In the genomic region with DNA sequence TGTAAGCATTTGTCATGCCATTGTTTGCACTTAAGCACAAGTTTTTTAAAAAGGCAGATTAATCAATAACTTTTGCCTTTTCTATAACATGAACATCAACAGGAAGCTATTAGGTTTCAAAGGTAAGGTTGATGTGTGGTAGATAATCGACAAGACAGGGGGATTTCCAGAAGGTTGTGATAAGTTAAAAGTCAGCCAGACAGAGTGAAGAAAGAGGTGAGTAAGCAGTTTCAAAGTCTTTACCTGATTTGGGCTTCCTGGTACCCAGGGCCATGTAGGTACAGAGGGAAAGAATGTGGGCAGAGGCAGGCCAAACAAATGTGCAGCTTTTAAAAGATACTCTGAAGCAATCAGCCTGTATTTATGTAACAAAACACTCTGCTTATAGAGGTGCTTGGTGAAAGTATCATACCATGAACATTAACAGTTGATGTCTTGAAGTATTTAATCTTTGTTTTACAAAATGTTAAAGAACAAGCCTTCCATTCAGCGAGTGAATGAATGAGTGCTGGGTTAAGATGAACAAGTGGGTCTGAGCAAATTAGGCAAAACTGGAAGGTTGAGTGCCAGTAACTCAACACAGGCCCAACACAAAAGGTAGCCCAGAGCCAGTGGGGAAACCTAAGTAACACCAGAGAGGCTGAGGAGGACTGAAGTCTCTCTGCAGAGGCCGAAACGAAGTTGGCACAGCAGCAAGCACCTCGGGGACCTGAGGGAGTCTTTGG, we compare ENCODE assay signal across 9 cellular contexts.
DNase-seq lines count a peak whose midpoint lies in the region; ATAC-seq and TF ChIP-seq lines count a peak whose summit lies in the region.
"Had no signal": no experiment of that assay in that cellular context is flagged by ENCODE, and none has a peak within 500 bp of the region (broad histone marks: within the 10 kb centered on the region; RNA-seq: fewer than 3 reads in every experiment).

No MANE protein-coding gene starts in this region.

- no peaks in the 10 kb centered on the region for H3K36me3 ChIP-seq in lower lobe of right lung
- H3K36me3 ChIP-seq in vagina: no peaks in the 10 kb centered on the region
- H3K36me3 ChIP-seq: upper lobe of left lung had no signal

- no peaks in the 10 kb centered on the region for H3K27me3 ChIP-seq in lower lobe of right lung (ENCODE audit: low read depth)
- H3K27me3 ChIP-seq in vagina: no peaks in the 10 kb centered on the region
- H3K27me3 ChIP-seq: upper lobe of left lung had no signal

- intact Hi-C loops in lower lobe of right lung (cut with DNase I): no loop called here
- intact Hi-C loops in vagina (cut with DNase I): no loop called here
- intact Hi-C loops in posterior cingulate gyrus (cut with DNase I): no loop called here

- no peak for DNase-seq in lower lobe of right lung
- DNase-seq in stimulated activated CD4-positive, alpha-beta T cell treated with anti-CD3 and anti-CD28 coated beads, Interleukin-2, amount 100 ng/mL, for 24 hours: no peak
- no peak for DNase-seq in NCI-H774 (lab: John Stamatoyannopoulos, UW)
- no peak for DNase-seq in vagina (ENCODE audit: extremely low spot score in 2 of 2)
- DNase-seq in posterior cingulate gyrus: no peak
- DNase-seq: upper lobe of left lung had no signal

- H3K9me3 ChIP-seq in lower lobe of right lung: no peaks in the 10 kb centered on the region
- no peaks in the 10 kb centered on the region for H3K9me3 ChIP-seq in vagina
- H3K9me3 ChIP-seq: upper lobe of left lung had no signal

- TF ChIP-seq POLR2A in vagina (IDR thresholded peaks at IDR 0.05): no peak

- H3K27ac ChIP-seq in lower lobe of right lung: no peak overlapping the region
- no peak overlapping the region for H3K27ac ChIP-seq in vagina
- H3K27ac ChIP-seq: upper lobe of left lung had no signal

- H3K4me3 ChIP-seq in lower lobe of right lung (no peak overlapping the region), vagina (no peak overlapping the region)
- H3K4me3 ChIP-seq: upper lobe of left lung had no signal

- no peak for TF ChIP-seq CTCF in lower lobe of right lung (IDR thresholded peaks at IDR 0.05)
- no peak for TF ChIP-seq CTCF in vagina (IDR thresholded peaks at IDR 0.05)

- ATAC-seq in GM18907 (IDR thresholded peaks at IDR 0.05; ENCODE audit: unreplicated experiment) (peak; percentile 98), GM21786 (IDR thresholded peaks at IDR 0.05; ENCODE audit: unreplicated experiment) (peak; percentile 96), HG03565 (IDR thresholded peaks at IDR 0.05; ENCODE audit: unreplicated experiment) (peak; percentile 66), lower lobe of right lung (peak; percentile 76 to 88)

- H3K4me1 ChIP-seq in lower lobe of right lung (peaks cover 3% of the 10 kb centered on the region), vagina (peaks cover 20% of the 10 kb centered on the region)
- H3K4me1 ChIP-seq: upper lobe of left lung had no signal
